In genomic region chr7:99551329-99551728, GRCh38 we compare ENCODE assay signal across 8 cellular contexts. TPM values are rescaled to one million over a fixed set of nuclear protein-coding genes. Genes with fewer than 3 reads are reported as not detected.
DNase-seq lines count a peak whose midpoint lies in the region; ATAC-seq and TF ChIP-seq lines count a peak whose summit lies in the region.

No MANE protein-coding gene starts in this region.

- TF ChIP-seq CTCF in Panc1 (IDR thresholded peaks at IDR 0.05) (no peak), esophagus muscularis mucosa (IDR thresholded peaks at IDR 0.05) (no peak), neutrophil (IDR thresholded peaks at IDR 0.05) (no peak)

- in situ Hi-C loops in Panc1 (cut with HindIII; ENCODE audit: low pct_unique_long_range_greater_than_20kb, low sequenced_read_pairs) (no loop called here), G401 (cut with HindIII; ENCODE audit: low sequenced_read_pairs) (no loop called here)

- peak overlapping the region; percentile 90 for H3K9ac ChIP-seq in ES-I3 (ENCODE audit: low read depth, low read length)

- H3K4me1 ChIP-seq in ES-I3 (ENCODE audit: insufficient read depth, low read length) (no peaks in the 10 kb centered on the region), Panc1 (ENCODE audit: control insufficient read depth, insufficient read depth, low read length) (no peaks in the 10 kb centered on the region), esophagus muscularis mucosa (peaks cover 14 to 33% (median 20%) of the 10 kb centered on the region in 4 donors), neutrophil (ENCODE audit: control insufficient read depth in 1 of 2, insufficient read depth in 1 of 2, low read depth in 1 of 2, low read length in 1 of 2) (peaks cover 11 to 12% of the 10 kb centered on the region in 2 experiments)

- no peak for TF ChIP-seq POLR2A in esophagus muscularis mucosa (IDR thresholded peaks at IDR 0.05; ENCODE audit: low read depth)

- ATAC-seq in Panc1 = peak; percentile 18
- ATAC-seq in HG03457 (IDR thresholded peaks at IDR 0.05; ENCODE audit: unreplicated experiment) = no peak

- H3K4me3 ChIP-seq in Panc1 (ENCODE audit: low read depth in 2 of 2, low read length in 2 of 2) (peak overlapping the region; percentile 96 to 97), esophagus muscularis mucosa (peak overlapping the region; percentile 78 to 97 (median 86)), neutrophil (ENCODE audit: low read depth in 1 of 2, low read length in 1 of 2) (peak overlapping the region; percentile 86 to 92)

- TSS peak; percentile 73 for BruUV-seq in Panc1 (replicated peaks; lab: Mats Ljungman, UMichigan)

- H3K27ac ChIP-seq in Panc1 (ENCODE audit: low read length) (peak overlapping the region; percentile 85), esophagus muscularis mucosa (replicated peaks in 1 of 4) (peak overlapping the region; percentile 87 to 89 (median 88)), neutrophil (peak overlapping the region; percentile 73)

- H3K9me3 ChIP-seq in ES-I3 (ENCODE audit: control insufficient read depth, insufficient read depth, low read length) (no peaks in the 10 kb centered on the region), Panc1 (ENCODE audit: control insufficient read depth, insufficient read depth, low read depth, low read length) (peaks cover 16% of the 10 kb centered on the region; the same call in 1 of the 2 replicates), esophagus muscularis mucosa (no peaks in the 10 kb centered on the region), neutrophil (no peaks in the 10 kb centered on the region)

- H3K27me3 ChIP-seq in Panc1 (ENCODE audit: control insufficient read depth, insufficient read depth, low read length) (no peaks in the 10 kb centered on the region), esophagus muscularis mucosa (no peaks in the 10 kb centered on the region), neutrophil (no peaks in the 10 kb centered on the region)

- WGBS in esophagus muscularis mucosa = 13% methylated on average over 6 of the region's 15 CpGs

- no peak for DNase-seq in Panc1 (ENCODE audit: low read depth, low spot score)
- DNase-seq in esophagus muscularis mucosa (ENCODE audit: extremely low spot score) = no peak
- no peak for DNase-seq in G401 (ENCODE audit: low spot score)
- DNase-seq in CD1c-positive myeloid dendritic cell (ENCODE audit: extremely low spot score) = no peak
- no peak for DNase-seq in NCI-H2227 (lab: John Stamatoyannopoulos, UW; ENCODE audit: unreplicated experiment)

- intact Hi-C loops in Panc1 (cut with micrococcal nuclease; ENCODE audit: unreplicated experiment) = loop anchor here (10.0 kb wide), 1 partner anchor 47 kb away; the partner anchor contains the start of genes ZKSCAN5 and ZNF394
- intact Hi-C loops in esophagus muscularis mucosa (cut with DNase I) = loop anchor here (5.0 kb wide), 1 partner anchor 49 kb away; the partner anchor contains the start of genes ZKSCAN5 and ZNF394

- no peak for TF ChIP-seq EP300 in esophagus muscularis mucosa (IDR thresholded peaks at IDR 0.05)

- H3K36me3 ChIP-seq in ES-I3 (ENCODE audit: insufficient read depth, low read length) = no peaks in the 10 kb centered on the region
- H3K36me3 ChIP-seq in Panc1 (ENCODE audit: control insufficient read depth, insufficient read depth, low read length) = peaks cover 3% of the 10 kb centered on the region
- peaks cover 15 to 54% (median 19%) of the 10 kb centered on the region in 4 donors for H3K36me3 ChIP-seq in esophagus muscularis mucosa
- peaks cover 18% of the 10 kb centered on the region for H3K36me3 ChIP-seq in neutrophil

- POLR2A ChIA-PET in Panc1 (lab: Charles Lee) = no interaction called here

- CTCF ChIA-PET in Panc1 (lab: Charles Lee) = no interaction called here

RNA-seq across cellular contexts. Expression of gene FAM200A, which starts 0.6 kb away (rescaled TPM):
- total RNA-seq in Panc1 (2021; ENCODE audit: unreplicated experiment) = 4.6 TPM
- 3.5 TPM for polyA plus RNA-seq in Panc1 (2012; ENCODE audit: insufficient read length)
- 1 to 10 TPM; 2.1 to 3.8 (median 3.3) TPM for total RNA-seq in esophagus muscularis mucosa
- total RNA-seq in G401 (2014; rRNA removed; shearing (Covaris generic)) = 2.6 and 5.0 TPM in 2 replicates

RNA-seq across cellular contexts. Expression of gene ZNF655, which starts 7.1 kb away (rescaled TPM):
- total RNA-seq in Panc1 (2021; ENCODE audit: unreplicated experiment) (54.9 TPM), esophagus muscularis mucosa (100 to 1,000 TPM in 3 of 4 donors, 10 to 100 TPM in 1; 92.3 to 140 (median 112) TPM)
- polyA plus RNA-seq in Panc1 (2012; ENCODE audit: insufficient read length) = 48.4 TPM
- total RNA-seq in G401 (2014; rRNA removed; shearing (Covaris generic)) = 40.9 and 48.6 TPM in 2 replicates

RNA-seq across cellular contexts. Expression of gene TMEM225B, which starts 46.7 kb away (rescaled TPM):
- total RNA-seq in Panc1 (2021; ENCODE audit: unreplicated experiment) = 0.31 TPM
- 0.64 TPM for polyA plus RNA-seq in Panc1 (2012; ENCODE audit: insufficient read length)
- under 1 TPM in 2 of 4 donors, not detected in 2; 0.32 to 0.57 TPM for total RNA-seq in esophagus muscularis mucosa
- 0.12 TPM in 1 of 2 replicates, not detected in the other for total RNA-seq in G401 (2014; rRNA removed; shearing (Covaris generic))

RNA-seq across cellular contexts. Expression of gene ZKSCAN5, which starts 46.9 kb away (rescaled TPM):
- total RNA-seq in Panc1 (2021; ENCODE audit: unreplicated experiment) (17.5 TPM), esophagus muscularis mucosa (10 to 100 TPM in 2 of 4 donors, 1 to 10 TPM in 2; 9.6 to 11.2 (median 10.5) TPM)
- polyA plus RNA-seq in Panc1 (2012; ENCODE audit: insufficient read length) = 13.7 TPM
- total RNA-seq in G401 (2014; rRNA removed; shearing (Covaris generic)) = 18.6 and 23.1 TPM in 2 replicates

RNA-seq across cellular contexts. Expression of gene ZNF394, which starts 51.2 kb away (rescaled TPM):
- total RNA-seq in Panc1 (2021; ENCODE audit: unreplicated experiment) (20.0 TPM), esophagus muscularis mucosa (10 to 100 TPM; 26.6 to 37.9 (median 32.7) TPM)
- 14.4 TPM for polyA plus RNA-seq in Panc1 (2012; ENCODE audit: insufficient read length)
- total RNA-seq in G401 (2014; rRNA removed; shearing (Covaris generic)) = 20.7 and 21.5 TPM in 2 replicates
